ENCODE assay signal across 17 cellular contexts in genomic region chr1:104855550-104855949, GRCh38.
"Had no signal": no experiment of that assay in that cellular context is flagged by ENCODE, and none has a peak within 500 bp of the region (broad histone marks: within the 10 kb centered on the region; RNA-seq: fewer than 3 reads in every experiment).

No MANE protein-coding gene starts in this region.

- H3K4me1 ChIP-seq: esophagus squamous epithelium, gastroesophageal sphincter, lower lobe of right lung, pancreas had no signal

- H3K36me3 ChIP-seq: esophagus squamous epithelium, gastroesophageal sphincter, lower lobe of right lung, pancreas had no signal

- H3K4me3 Mint-ChIP-seq: dendritic cell treated with granulocyte-macrophage colony-stimulating factor and Interleukin-4, amounts not matched to agents 40 ng/mL and 50 ng/mL, for 4 days; effector memory CD8-positive, alpha-beta T cell; memory B cell; naive B cell; nephron had no signal

- H3K27ac ChIP-seq: esophagus squamous epithelium, gastroesophageal sphincter, lower lobe of right lung, pancreas had no signal

- H3K4me1 Mint-ChIP-seq: memory B cell, naive B cell had no signal

- H3K9me3 ChIP-seq: gastroesophageal sphincter, lower lobe of right lung, pancreas had no signal

- H3K27ac Mint-ChIP-seq: dendritic cell treated with granulocyte-macrophage colony-stimulating factor and Interleukin-4, amounts not matched to agents 40 ng/mL and 50 ng/mL, for 4 days; effector memory CD8-positive, alpha-beta T cell; memory B cell; naive B cell; nephron; progenitor cell of endocrine pancreas had no signal

- DNase-seq: effector memory CD8-positive, alpha-beta T cell; esophagus squamous epithelium; foreskin fibroblast; naive B cell; occipital lobe; right cardiac atrium; small intestine; stimulated activated CD4-positive, alpha-beta T cell treated with anti-CD3 and anti-CD28 coated beads, Interleukin-2, amount 100 ng/mL, for 48 hours; stimulated activated naive CD4-positive, alpha-beta T cell treated with Interleukin-2 at 50 U/mL for 16 hours; trophoblast cell had no signal

- H3K36me3 Mint-ChIP-seq: memory B cell, naive B cell had no signal

- H3K27me3 Mint-ChIP-seq: dendritic cell treated with granulocyte-macrophage colony-stimulating factor and Interleukin-4, amounts not matched to agents 40 ng/mL and 50 ng/mL, for 4 days; effector memory CD8-positive, alpha-beta T cell; memory B cell; naive B cell; progenitor cell of endocrine pancreas had no signal

- H3K4me3 ChIP-seq: esophagus squamous epithelium, gastroesophageal sphincter, lower lobe of right lung, pancreas had no signal

- H3K9me3 Mint-ChIP-seq: dendritic cell treated with granulocyte-macrophage colony-stimulating factor and Interleukin-4, amounts not matched to agents 40 ng/mL and 50 ng/mL, for 4 days had no signal

- H3K27me3 ChIP-seq: esophagus squamous epithelium, gastroesophageal sphincter, pancreas had no signal
